2 cellular contexts compared by ENCODE assay signal in genomic region chr16:74748710-74749073, GRCh38.
TF ChIP-seq lines count a peak whose summit lies in the region.

No MANE protein-coding gene starts in this region.

TF ChIP-seq in GM23338, 12 proteins besides CTCF, POLR2A, EP300 and RAD21:
- TF ChIP-seq EZH2phosphoT487 (IDR thresholded peaks at IDR 0.05; ENCODE audit: unreplicated experiment) (no peak), ETS1 (IDR thresholded peaks at IDR 0.05) (no peak), EZH2 (IDR thresholded peaks at IDR 0.05; ENCODE audit: low read depth, unreplicated experiment) (no peak), POLR2AphosphoS5 (IDR thresholded peaks at IDR 0.05; ENCODE audit: low read depth) (no peak), NANOG (IDR thresholded peaks at IDR 0.05; ENCODE audit: borderline replicate concordance) (no peak), JUNB (IDR thresholded peaks at IDR 0.05; ENCODE audit: unreplicated experiment) (no peak), ZNF462 (CRISPR knock-in tag; IDR thresholded peaks at IDR 0.05) (no peak), REST (IDR thresholded peaks at IDR 0.05; ENCODE audit: unreplicated experiment) (no peak), STAT1 (IDR thresholded peaks at IDR 0.05; ENCODE audit: unreplicated experiment) (no peak), ZNF331 (CRISPR knock-in tag; IDR thresholded peaks at IDR 0.05; ENCODE audit: low read depth) (no peak), CREB1 (CRISPR knock-in tag; IDR thresholded peaks at IDR 0.05; ENCODE audit: low read depth) (no peak)

TF ChIP-seq in HepG2, 621 proteins besides CTCF, POLR2A, EP300 and RAD21:
- no peak for TF ChIP-seq REL (CRISPR knock-in tag; conservative IDR thresholded peaks at IDR 0.05)
- TF ChIP-seq HNRNPL (IDR thresholded peaks at IDR 0.05; ENCODE audit: low read depth, low read length) = peak; percentile 91; the same call in 1 of the 2 replicates
TF ChIP-seq in HepG2: peak in this region for 1.
